In genomic region chr19:40362160-40362559, GRCh38 we compare ENCODE assay signal across 21 cellular contexts. TPM values are rescaled to one million over a fixed set of nuclear protein-coding genes. Genes with fewer than 3 reads are reported as not detected.
"Had no signal": no experiment of that assay in that cellular context is flagged by ENCODE, and none has a peak within 500 bp of the region (broad histone marks: within the 10 kb centered on the region; RNA-seq: fewer than 3 reads in every experiment).

No MANE protein-coding gene starts in this region.

- H3K9me3 ChIP-seq: colonic mucosa, gastrocnemius medialis, left ventricle myocardium inferior, pancreas, sigmoid colon, thyroid gland had no signal

- ATAC-seq: activated CD4-positive, CD25-positive, alpha-beta regulatory T cell treated with anti-CD3 and anti-CD28 coated beads, Interleukin-2, amount 50 U/mL, for 24 hours; activated naive CD8-positive, alpha-beta T cell treated with anti-CD3 and anti-CD28 coated beads, Interleukin-2, amount 50 U/mL, for 24 hours; activated T-cell treated with anti-CD3 and anti-CD28 coated beads, Interleukin-2, amount 50 U/mL, for 4 hours; gastrocnemius medialis; pancreas had no signal

- H3K27ac ChIP-seq: colonic mucosa, gastrocnemius medialis, left ventricle myocardium inferior, pancreas, sigmoid colon, thyroid gland had no signal

- H3K27me3 ChIP-seq: colonic mucosa, gastrocnemius medialis, pancreas, sigmoid colon, thyroid gland had no signal

- H3K36me3 ChIP-seq: colonic mucosa, pancreas, thyroid gland had no signal

- FAIRE-seq: endometrium, pancreas had no signal

- DNase-seq: activated CD4-positive, alpha-beta T cell treated with anti-CD3 and anti-CD28 coated beads, Interleukin-2, amount 10 ng/mL, durations not matched to agents 7 days and 5 days; activated CD8-positive, alpha-beta memory T cell treated with anti-CD3 and anti-CD28 coated beads, Interleukin-2, amount 50 U/mL, for 4 hours; activated naive CD4-positive, alpha-beta T cell treated with anti-CD3 and anti-CD28 coated beads for 36 hours; activated naive CD8-positive, alpha-beta T cell treated with anti-CD3 and anti-CD28 coated beads, Interleukin-2, amount 50 U/mL, for 24 hours; activated T-cell treated with anti-CD3 and anti-CD28 coated beads, Interleukin-2, amount 50 U/mL, for 4 hours; aorta; colonic mucosa; gastrocnemius medialis; head of caudate nucleus; kidney glomerular epithelial cell; left ventricle myocardium inferior; mammary epithelial cell; pancreas; sigmoid colon; stimulated activated CD4-positive, alpha-beta T cell treated with anti-CD3 and anti-CD28 coated beads, Interleukin-4, amount 100 ng/mL, for 4 hours; stimulated activated naive CD4-positive, alpha-beta T cell; thyroid gland had no signal

- H3K4me1 ChIP-seq: colonic mucosa, gastrocnemius medialis, pancreas had no signal

- H3K4me3 ChIP-seq: colonic mucosa, gastrocnemius medialis, left ventricle myocardium inferior, pancreas, sigmoid colon, thyroid gland had no signal

RNA-seq across cellular contexts. Expression of gene HIPK4, which starts 27.8 kb away (rescaled TPM):
- total RNA-seq: activated CD4-positive, alpha-beta T cell treated with anti-CD3 and anti-CD28 coated beads, Interleukin-2, amount 10 ng/mL, durations not matched to agents 7 days and 5 days; activated naive CD4-positive, alpha-beta T cell treated with anti-CD3 and anti-CD28 coated beads for 36 hours; colonic mucosa; left ventricle myocardium inferior; T-helper 1 cell treated with Interleukin-12 subunit alpha and Interleukin-12 subunit beta and Interleukin-4 antibody, amounts not matched to agents 30 ng/mL and 1 ng/mL, for 36 hours; urinary bladder had no signal
